ENCODE assay signal across 15 cellular contexts in the genomic region with DNA sequence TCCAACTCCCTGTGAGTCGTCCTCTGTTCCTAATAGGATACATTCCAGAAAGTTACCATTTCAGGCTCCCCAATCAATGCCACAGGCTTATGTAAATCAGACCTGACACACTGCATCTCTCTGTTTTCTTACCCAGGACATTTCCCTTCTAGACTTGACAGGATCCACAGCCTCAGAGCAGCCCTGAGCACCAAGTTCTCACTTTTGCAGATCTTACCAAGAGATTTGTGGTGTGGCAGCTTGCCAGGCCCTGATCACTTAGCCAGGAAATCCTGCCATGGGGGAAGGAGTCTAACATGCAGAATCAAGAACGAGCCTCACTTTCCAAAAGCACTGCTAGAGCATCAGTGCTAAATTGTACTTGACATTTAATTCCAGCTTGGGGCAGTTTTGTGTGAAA.
DNase-seq lines count a peak whose midpoint lies in the region; ATAC-seq and FAIRE-seq lines count a peak whose summit lies in the region.
"Had no signal": no experiment of that assay in that cellular context is flagged by ENCODE, and none has a peak within 500 bp of the region (broad histone marks: within the 10 kb centered on the region; RNA-seq: fewer than 3 reads in every experiment).

No MANE protein-coding gene starts in this region.

- H3K27me3 ChIP-seq in GM23248 (replicated peaks; ENCODE audit: insufficient read depth) = no peaks in the 10 kb centered on the region

- no peaks in the 10 kb centered on the region for H3F3A ChIP-seq in GM23248 (ENCODE audit: insufficient read depth)

- H3K4me3 ChIP-seq in GM23248 = no peak overlapping the region
- H3K4me3 ChIP-seq: coronary artery had no signal

- no peak overlapping the region for H2AFZ ChIP-seq in GM23248

- WGBS in GM23248 (ENCODE audit: low coverage in 1 of 2, low lambda C conversion rate in 2 of 2, missing lambda C conversion rate in 2 of 2), 2 experiments = 52 to 69% methylated on average over 2 of the region's 2 CpGs

- in situ Hi-C loops in GM23248 (cut with MboI) = no loop called here

- no peaks in the 10 kb centered on the region for H3K9me2 ChIP-seq in GM23248 (ENCODE audit: insufficient read depth)

- H3K4me1 ChIP-seq in GM23248 (ENCODE audit: insufficient read depth) = no peaks in the 10 kb centered on the region

- peaks cover 5% of the 10 kb centered on the region for H3K9me3 ChIP-seq in GM23248 (ENCODE audit: low read depth)

- peak; percentile 89 for FAIRE-seq in RCC 7860 (lab: Jason Lieb, UNC)
- FAIRE-seq: G401.6, GM18507, TTC549 had no signal

- DNase-seq in A172 (ENCODE audit: low spot score) (peak; percentile 39), GM23248 (peak; percentile 30), RCC 7860 (ENCODE audit: low spot score) (peak; percentile 63), fibroblast of the conjunctiva (ENCODE audit: low read depth) (peak; percentile 17), NCI-H510A treated with DMSO at 0.1 percent for 48 hours (lab: John Stamatoyannopoulos, UW) (no peak), AML-193 (lab: John Stamatoyannopoulos, UW) (no peak), NCI-H146 treated with DMSO at 0.1 percent for 48 hours (lab: John Stamatoyannopoulos, UW; ENCODE audit: unreplicated experiment) (no peak)
- DNase-seq: HFFc6; NCI-H2227 treated with DMSO at 0.1 percent for 48 hours; stimulated activated CD4-positive, alpha-beta T cell treated with anti-CD3 and anti-CD28 coated beads, Interleukin-2, amount 100 ng/mL, for 24 hours had no signal

- no peaks in the 10 kb centered on the region for H3K36me3 ChIP-seq in GM23248 (ENCODE audit: low read depth)

- H3K9ac ChIP-seq in GM23248 = no peak overlapping the region

- no peaks in the 10 kb centered on the region for H4K20me1 ChIP-seq in GM23248 (ENCODE audit: insufficient read depth)

- no peak for ATAC-seq in HG02759 (IDR thresholded peaks at IDR 0.05; ENCODE audit: unreplicated experiment)

- no peak overlapping the region for H3K27ac ChIP-seq in GM23248
- H3K27ac ChIP-seq: coronary artery had no signal

- no peak overlapping the region for H3K4me2 ChIP-seq in GM23248 (ENCODE audit: unreplicated experiment)

- no peaks in the 10 kb centered on the region for H3K79me2 ChIP-seq in GM23248 (ENCODE audit: insufficient read depth)

Comparison
In these comparisons a context has a peak if more than half of its experiments do, and no peak if none do; other contexts are left out.
1. DNase-seq: peak in A172 (single experiment), GM23248 (single experiment), RCC 7860 (single experiment) and fibroblast of the conjunctiva (single experiment); none in NCI-H510A treated with DMSO at 0.1 percent for 48 hours (single experiment), AML-193 (0 of 2) and NCI-H146 treated with DMSO at 0.1 percent for 48 hours (single experiment).